9 cellular contexts compared by ENCODE assay signal in genomic region chr10:122812751-122813150, GRCh38.
"Had no signal": no experiment of that assay in that cellular context is flagged by ENCODE, and none has a peak within 500 bp of the region (broad histone marks: within the 10 kb centered on the region; RNA-seq: fewer than 3 reads in every experiment).

No MANE protein-coding gene starts in this region.

- H3K9ac ChIP-seq: GM23248 had no signal

- H3K36me3 ChIP-seq: HAP-1 had no signal

- DNase-seq: GM23248, GOT3, H7, H9, HCEC 1CT, HFFc6 had no signal

- H3K4me3 ChIP-seq: GM23248, GM23338, HAP-1 had no signal

- H3K4me1 ChIP-seq: HAP-1 had no signal

- ATAC-seq: GM23338, HCT116 had no signal

- H3K9me3 ChIP-seq: HAP-1 had no signal

- H3K4me2 ChIP-seq: GM23338 had no signal

- H3K27ac ChIP-seq: GM23248 had no signal

- H2AFZ ChIP-seq: GM23248, GM23338 had no signal
